ENCODE assay signal across 15 cellular contexts in genomic region chr17:31148205-31148604, GRCh38.
"Had no signal": no experiment of that assay in that cellular context is flagged by ENCODE, and none has a peak within 500 bp of the region (broad histone marks: within the 10 kb centered on the region; RNA-seq: fewer than 3 reads in every experiment).

No MANE protein-coding gene starts in this region.

- H3K27me3 Mint-ChIP-seq: activated naive CD4-positive, alpha-beta T cell treated with anti-CD3 and anti-CD28 coated beads, Interleukin-2, amount 10 ng/mL, durations not matched to agents 7 days and 5 days; stimulated activated naive CD8-positive, alpha-beta T cell treated with anti-CD3 and anti-CD28 coated beads, Interleukin-15, Interleukin-2, amounts not matched to agents 100 ng/mL and 50 ng/mL, for 24 hours had no signal

- H3K27me3 ChIP-seq: colonic mucosa, esophagus muscularis mucosa, spleen, suprapubic skin, upper lobe of left lung had no signal

- H3K4me3 ChIP-seq: colonic mucosa, esophagus muscularis mucosa, psoas muscle, spleen, suprapubic skin, upper lobe of left lung had no signal

- H3K27ac ChIP-seq: colonic mucosa, esophagus muscularis mucosa, psoas muscle, spleen, suprapubic skin, upper lobe of left lung, WERI-Rb-1 had no signal

- H3K9me3 Mint-ChIP-seq: stimulated activated naive CD8-positive, alpha-beta T cell treated with anti-CD3 and anti-CD28 coated beads, Interleukin-15, Interleukin-2, amounts not matched to agents 100 ng/mL and 50 ng/mL, for 24 hours had no signal

- H3K27ac Mint-ChIP-seq: activated naive CD4-positive, alpha-beta T cell treated with anti-CD3 and anti-CD28 coated beads, Interleukin-2, amount 10 ng/mL, durations not matched to agents 7 days and 5 days; activated T-helper 2 cell treated with anti-CD3 and anti-CD28 coated beads, Interferon-gamma antibody, Interleukin-2, Interleukin-4, amounts not matched to agents 10 μg/mL and 5 μg/mL and 100 μg/mL, durations not matched to agents 14 hours and 24 hours and 36 hours; stimulated activated naive CD8-positive, alpha-beta T cell treated with anti-CD3 and anti-CD28 coated beads, Interleukin-15, Interleukin-2, amounts not matched to agents 100 ng/mL and 50 ng/mL, for 24 hours had no signal

- H3K9me3 ChIP-seq: colonic mucosa, esophagus muscularis mucosa, suprapubic skin, upper lobe of left lung had no signal

- DNase-seq: activated CD4-positive, alpha-beta T cell treated with anti-CD3 and anti-CD28 coated beads, Interleukin-2, amount 50 U/mL, for 48 hours; activated naive CD4-positive, alpha-beta T cell treated with anti-CD3 and anti-CD28 coated beads, Interleukin-2, amount 10 ng/mL, durations not matched to agents 7 days and 5 days; colonic mucosa; kidney glomerular epithelial cell; psoas muscle; spleen; T1000; upper lobe of left lung; WERI-Rb-1 had no signal

- H3K4me1 ChIP-seq: colonic mucosa, psoas muscle, spleen, suprapubic skin, upper lobe of left lung had no signal

- ATAC-seq: psoas muscle, sciatic nerve had no signal

- H3K4me1 Mint-ChIP-seq: activated naive CD4-positive, alpha-beta T cell treated with anti-CD3 and anti-CD28 coated beads, Interleukin-2, amount 10 ng/mL, durations not matched to agents 7 days and 5 days had no signal

- H3K4me3 Mint-ChIP-seq: activated naive CD4-positive, alpha-beta T cell treated with anti-CD3 and anti-CD28 coated beads, Interleukin-2, amount 10 ng/mL, durations not matched to agents 7 days and 5 days; nephron; stimulated activated naive CD8-positive, alpha-beta T cell treated with anti-CD3 and anti-CD28 coated beads, Interleukin-15, Interleukin-2, amounts not matched to agents 100 ng/mL and 50 ng/mL, for 24 hours had no signal

- H3K36me3 ChIP-seq: colonic mucosa, upper lobe of left lung, WERI-Rb-1 had no signal
